In the genomic region with DNA sequence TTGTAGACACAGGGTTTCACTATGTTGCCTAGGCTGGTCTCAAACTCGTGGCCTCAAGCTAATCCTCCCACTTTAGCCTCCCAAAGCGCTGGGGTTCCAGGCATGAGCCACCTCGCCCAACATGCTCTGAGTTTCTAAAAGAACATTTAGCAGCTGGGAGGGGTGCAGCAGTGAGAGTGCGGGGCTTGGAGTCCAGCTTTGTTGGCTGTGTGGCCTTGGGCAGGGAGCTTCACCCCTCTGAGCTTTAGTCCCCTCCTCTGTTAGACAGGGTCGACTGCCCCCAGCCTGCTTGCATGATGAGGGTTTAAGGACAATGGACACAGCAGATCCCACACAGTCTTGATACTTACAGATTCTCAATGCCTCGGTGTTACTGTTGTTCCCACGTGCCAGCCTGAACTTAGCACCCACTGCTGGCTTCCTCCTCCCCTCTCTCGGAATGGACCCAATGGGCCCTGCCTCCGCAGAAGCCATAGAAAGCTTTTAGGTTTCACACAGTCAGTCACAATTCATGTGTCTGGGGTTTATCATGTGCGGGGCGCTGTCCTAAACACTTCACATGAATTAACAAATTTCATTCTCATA, we compare ENCODE assay signal across 16 cellular contexts.
"Had no signal": no experiment of that assay in that cellular context is flagged by ENCODE, and none has a peak within 500 bp of the region (broad histone marks: within the 10 kb centered on the region; RNA-seq: fewer than 3 reads in every experiment).

No MANE protein-coding gene starts in this region.

- H3K27ac Mint-ChIP-seq: activated naive CD8-positive, alpha-beta T cell; memory B cell had no signal

- H2AFZ ChIP-seq: hepatocyte had no signal

- H3K27me3 ChIP-seq: esophagus muscularis mucosa, hepatocyte, pancreas, tibial artery, uterus had no signal

- H3K4me2 ChIP-seq: hepatocyte had no signal

- H3K36me3 Mint-ChIP-seq: activated naive CD8-positive, alpha-beta T cell; memory B cell; natural killer cell treated with Interleukin-12 subunit alpha and Interleukin-12 subunit beta and Interleukin-15 and Interleukin-18, amount 100 ng/mL, for 72 hours; stimulated activated naive B cell treated with anti-CD40 and anti-IgM and Interleukin-4, amounts not matched to agents 10 μg/mL and 1 μg/mL and 100 μg/mL, for 72 hours had no signal

- H3K9me3 ChIP-seq: esophagus muscularis mucosa, left ventricle myocardium inferior, pancreas, tibial artery, uterus had no signal

- H3K27me3 Mint-ChIP-seq: activated naive CD8-positive, alpha-beta T cell; natural killer cell treated with Interleukin-12 subunit alpha and Interleukin-12 subunit beta and Interleukin-15 and Interleukin-18, amount 100 ng/mL, for 72 hours; stimulated activated naive B cell treated with anti-CD40 and anti-IgM and Interleukin-4, amounts not matched to agents 10 μg/mL and 1 μg/mL and 100 μg/mL, for 72 hours had no signal

- H3K27ac ChIP-seq: coronary artery, esophagus muscularis mucosa, left ventricle myocardium inferior, pancreas, tibial artery, uterus had no signal

- H3K9me3 Mint-ChIP-seq: memory B cell; natural killer cell treated with Interleukin-12 subunit alpha and Interleukin-12 subunit beta and Interleukin-15 and Interleukin-18, amount 100 ng/mL, for 72 hours; stimulated activated naive B cell treated with anti-CD40 and anti-IgM and Interleukin-4, amounts not matched to agents 10 μg/mL and 1 μg/mL and 100 μg/mL, for 72 hours had no signal

- H3K4me3 ChIP-seq: coronary artery, esophagus muscularis mucosa, hepatocyte, left ventricle myocardium inferior, pancreas, tibial artery, uterus had no signal

- FAIRE-seq: keratinocyte, pancreas had no signal

- H3K36me3 ChIP-seq: esophagus muscularis mucosa, left ventricle myocardium inferior, pancreas, tibial artery, uterus had no signal

- DNase-seq: activated CD4-positive, CD25-positive, alpha-beta regulatory T cell treated with anti-CD3 and anti-CD28 coated beads, Interleukin-2, amount 50 U/mL, for 72 hours; activated T-cell treated with anti-CD3 and anti-CD28 coated beads, Interleukin-2, amount 50 U/mL, for 1 hour; amniotic stem cell; left ventricle myocardium inferior; stimulated activated CD4-positive, alpha-beta T cell treated with anti-CD3 and anti-CD28 coated beads, Interleukin-2, amount 100 ng/mL, for 48 hours; stimulated activated naive B cell treated with anti-CD40 and anti-IgM and Interleukin-4, amounts not matched to agents 10 μg/mL and 1 μg/mL and 100 μg/mL, for 72 hours; tibial artery; uterus had no signal

- H3K4me3 Mint-ChIP-seq: activated naive CD8-positive, alpha-beta T cell; memory B cell; natural killer cell treated with Interleukin-12 subunit alpha and Interleukin-12 subunit beta and Interleukin-15 and Interleukin-18, amount 100 ng/mL, for 72 hours; stimulated activated naive B cell treated with anti-CD40 and anti-IgM and Interleukin-4, amounts not matched to agents 10 μg/mL and 1 μg/mL and 100 μg/mL, for 72 hours had no signal
